In genomic region chr16:31458835-31459721, GRCh38 we compare ENCODE assay signal across 8 cellular contexts. TPM values are rescaled to one million over a fixed set of nuclear protein-coding genes. Genes with fewer than 3 reads are reported as not detected.
A peak's percentile ranks its signal among the peaks of the same experiment; 100 is the strongest.
DNase-seq lines count a peak whose midpoint lies in the region; ATAC-seq and TF ChIP-seq lines count a peak whose summit lies in the region.

ARMC5 (plus strand) TSS chr16:31459501; CDS start chr16:31459525, 24 bp downstream.

- peak within 1 kb of the TSS; percentile 82 for H2AFZ ChIP-seq in SK-N-SH (ENCODE audit: low read depth)

- peaks cover 33 to 35% of the 10 kb centered on the region in 2 experiments; a peak in 2 of 4 replicates for H3K4me1 ChIP-seq in SK-N-SH (ENCODE audit: control insufficient read depth in 1 of 2, insufficient read depth in 2 of 2, low read depth in 1 of 2, low read length in 1 of 2)
- peaks cover 37 to 50% of the 10 kb centered on the region in 2 donors for H3K4me1 ChIP-seq in thoracic aorta (ENCODE audit: control insufficient read depth in 1 of 2, low read depth in 2 of 2)

- H3K27ac ChIP-seq in SK-N-SH (ENCODE audit: low read depth in 2 of 2, low read length in 1 of 2): peak within 1 kb of the TSS; percentile 96 to 97
- H3K27ac ChIP-seq in thoracic aorta: peak within 1 kb of the TSS; percentile 96 to 99

- no peak; a peak in 1 of 4 replicates for TF ChIP-seq EP300 in SK-N-SH (IDR thresholded peaks at IDR 0.05; ENCODE audit: borderline replicate concordance in 1 of 2, low read depth in 1 of 2, low read length in 1 of 2)

- H3K36me3 Mint-ChIP-seq in activated naive CD4-positive, alpha-beta T cell treated with anti-CD3 and anti-CD28 coated beads, Interleukin-2, amount 50 U/mL, for 24 hours: peaks cover 4% of the 10 kb centered on the region

- H3K4me3 ChIP-seq in SK-N-SH (ENCODE audit: low read depth in 2 of 2, low read length in 1 of 2) (peak within 1 kb of the TSS; percentile 72 to 88), thoracic aorta (peak within 1 kb of the TSS; percentile 85)

- H4K20me1 ChIP-seq in SK-N-SH (ENCODE audit: insufficient read depth): peaks cover 28% of the 10 kb centered on the region

- peaks cover 50% of the 10 kb centered on the region for H3K79me2 ChIP-seq in SK-N-SH (ENCODE audit: insufficient read depth)

- peaks cover 40% of the 10 kb centered on the region for H3K4me1 Mint-ChIP-seq in activated naive CD4-positive, alpha-beta T cell treated with anti-CD3 and anti-CD28 coated beads, Interleukin-2, amount 50 U/mL, for 24 hours

- H3F3A ChIP-seq in SK-N-SH (replicated peaks; ENCODE audit: insufficient read depth): peaks cover 14% of the 10 kb centered on the region

- TF ChIP-seq RAD21 in SK-N-SH (IDR thresholded peaks at IDR 0.05; ENCODE audit: low read length): no peak; the same call in 1 of the 2 replicates

- TF ChIP-seq CTCF in GM10266 (IDR thresholded peaks at IDR 0.05; ENCODE audit: control insufficient read depth, insufficient read depth, low read depth, missing control alignments) (peak; percentile 83), SK-N-SH (IDR thresholded peaks at IDR 0.05) (peak; percentile 73), omental fat pad (IDR thresholded peaks at IDR 0.05) (peak in 1 of 3 donors; percentile 4), thoracic aorta (IDR thresholded peaks at IDR 0.05) (peak; percentile 64)

- no peaks in the 10 kb centered on the region for H3K9me2 ChIP-seq in SK-N-SH

- H3K9ac ChIP-seq in SK-N-SH: peak within 1 kb of the TSS; percentile 98

- ATAC-seq in HG02588 (IDR thresholded peaks at IDR 0.05; ENCODE audit: unreplicated experiment): peak; percentile 70
- ATAC-seq in omental fat pad (ENCODE audit: low FRiP score): peak; percentile 90
- peak; percentile 89 for ATAC-seq in thoracic aorta (ENCODE audit: insufficient number of reproducible peaks, low FRiP score, low read depth)

- DNase-seq in GM10266 (ENCODE audit: extremely low spot score) (peak; percentile 88), NCI-H1048 (lab: John Stamatoyannopoulos, UW) (peak; percentile 85), SK-N-SH (peak; percentile 89), globus pallidus (ENCODE audit: low spot score) (peak; percentile 99), omental fat pad (ENCODE audit: low spot score) (peak; percentile 85), thoracic aorta (ENCODE audit: low spot score) (peak; percentile 86)

- peaks cover 10% of the 10 kb centered on the region in 2 experiments for H3K36me3 ChIP-seq in SK-N-SH (replicated peaks in 1 of 2; ENCODE audit: control insufficient read depth in 1 of 2, insufficient read depth in 2 of 2, low read length in 1 of 2)
- H3K36me3 ChIP-seq in thoracic aorta: peaks cover 6% of the 10 kb centered on the region

- POLR2A ChIA-PET in SK-N-SH (lab: Yijun Ruan, JAX): interaction anchor here (0.7 to 3.6 kb wide), 18 partner anchors 8 to 517 kb away, joined by 3 to 15 read pairs (median 4); partner anchors contain the start of genes FUS, KAT8, RUSF1 and TGFB1I1

- H3K9me3 Mint-ChIP-seq in activated naive CD4-positive, alpha-beta T cell treated with anti-CD3 and anti-CD28 coated beads, Interleukin-2, amount 50 U/mL, for 24 hours: no peaks in the 10 kb centered on the region

- H3K27me3 Mint-ChIP-seq in activated naive CD4-positive, alpha-beta T cell treated with anti-CD3 and anti-CD28 coated beads, Interleukin-2, amount 50 U/mL, for 24 hours: no peaks in the 10 kb centered on the region

- H3K4me2 ChIP-seq in SK-N-SH: peak within 1 kb of the TSS; percentile 92

- 1% methylated on average over 33 of the region's 98 CpGs for WGBS in SK-N-SH (ENCODE audit: low lambda C conversion rate)

- H3K27me3 ChIP-seq in SK-N-SH (ENCODE audit: insufficient read depth) (no peaks in the 10 kb centered on the region), thoracic aorta (replicated peaks; ENCODE audit: insufficient read depth) (no peaks in the 10 kb centered on the region)

- H3K27ac Mint-ChIP-seq in activated naive CD4-positive, alpha-beta T cell treated with anti-CD3 and anti-CD28 coated beads, Interleukin-2, amount 50 U/mL, for 24 hours: peak within 1 kb of the TSS; percentile 98

- CTCF ChIA-PET in SK-N-SH (lab: Yijun Ruan, JAX): interaction anchor here (0.8 to 8.0 kb wide), 22 partner anchors 7 to 410 kb away, joined by 3 to 80 read pairs (median 4); partner anchors contain the start of genes FUS, RUSF1, TGFB1I1 and ZNF843

- H3K9me3 ChIP-seq in SK-N-SH (no peaks in the 10 kb centered on the region), thoracic aorta (no peaks in the 10 kb centered on the region)

- H3K4me3 Mint-ChIP-seq in activated naive CD4-positive, alpha-beta T cell treated with anti-CD3 and anti-CD28 coated beads, Interleukin-2, amount 50 U/mL, for 24 hours: peak within 1 kb of the TSS; percentile 94

TF ChIP-seq in SK-N-SH, 30 proteins besides CTCF, POLR2A, EP300 and RAD21 (continues in another document):
- no peak for TF ChIP-seq FOXM1 (IDR thresholded peaks at IDR 0.05; ENCODE audit: low read depth)
- peak; percentile 88 for TF ChIP-seq POLR2AphosphoS5 (IDR thresholded peaks at IDR 0.05; ENCODE audit: low read depth, low read length)
- TF ChIP-seq, protein P1, sequence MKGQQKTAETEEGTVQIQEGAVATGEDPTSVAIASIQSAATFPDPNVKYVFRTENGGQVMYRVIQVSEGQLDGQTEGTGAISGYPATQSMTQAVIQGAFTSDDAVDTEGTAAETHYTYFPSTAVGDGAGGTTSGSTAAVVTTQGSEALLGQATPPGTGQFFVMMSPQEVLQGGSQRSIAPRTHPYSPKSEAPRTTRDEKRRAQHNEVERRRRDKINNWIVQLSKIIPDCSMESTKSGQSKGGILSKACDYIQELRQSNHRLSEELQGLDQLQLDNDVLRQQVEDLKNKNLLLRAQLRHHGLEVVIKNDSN (IDR thresholded peaks at IDR 0.05; ENCODE audit: borderline replicate concordance, low read depth): no peak
- TF ChIP-seq RCOR1 (IDR thresholded peaks at IDR 0.05; ENCODE audit: low read length): no peak
- TF ChIP-seq RFX5 (IDR thresholded peaks at IDR 0.05; ENCODE audit: low read length): no peak
- TF ChIP-seq TEAD4 (IDR thresholded peaks at IDR 0.05; ENCODE audit: borderline replicate concordance, insufficient read depth): no peak
- TF ChIP-seq SIN3A (IDR thresholded peaks at IDR 0.05; ENCODE audit: borderline replicate concordance, low read depth, low read length): no peak; the same call in 1 of the 2 replicates
- no peak for TF ChIP-seq IRF3 (IDR thresholded peaks at IDR 0.05; ENCODE audit: low read depth, low read length)
- TF ChIP-seq NFIC (IDR thresholded peaks at IDR 0.05; ENCODE audit: borderline replicate concordance): no peak
- TF ChIP-seq, protein P2, sequence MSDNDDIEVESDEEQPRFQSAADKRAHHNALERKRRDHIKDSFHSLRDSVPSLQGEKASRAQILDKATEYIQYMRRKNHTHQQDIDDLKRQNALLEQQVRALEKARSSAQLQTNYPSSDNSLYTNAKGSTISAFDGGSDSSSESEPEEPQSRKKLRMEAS (IDR thresholded peaks at IDR 0.05; ENCODE audit: low read depth): peak; percentile 97
- no peak for TF ChIP-seq RXRA (IDR thresholded peaks at IDR 0.05; ENCODE audit: borderline replicate concordance, low read depth)
- peak; percentile 28; the same call in 1 of the 2 replicates for TF ChIP-seq SMC3 (IDR thresholded peaks at IDR 0.05; ENCODE audit: low read depth, low read length)
- no peak for TF ChIP-seq TCF12 (IDR thresholded peaks at IDR 0.05)
- no peak for TF ChIP-seq GATA2 (CRISPR knock-in tag; IDR thresholded peaks at IDR 0.05)
- TF ChIP-seq FOXJ3 (CRISPR knock-in tag; IDR thresholded peaks at IDR 0.05): no peak
- TF ChIP-seq, protein P3, sequence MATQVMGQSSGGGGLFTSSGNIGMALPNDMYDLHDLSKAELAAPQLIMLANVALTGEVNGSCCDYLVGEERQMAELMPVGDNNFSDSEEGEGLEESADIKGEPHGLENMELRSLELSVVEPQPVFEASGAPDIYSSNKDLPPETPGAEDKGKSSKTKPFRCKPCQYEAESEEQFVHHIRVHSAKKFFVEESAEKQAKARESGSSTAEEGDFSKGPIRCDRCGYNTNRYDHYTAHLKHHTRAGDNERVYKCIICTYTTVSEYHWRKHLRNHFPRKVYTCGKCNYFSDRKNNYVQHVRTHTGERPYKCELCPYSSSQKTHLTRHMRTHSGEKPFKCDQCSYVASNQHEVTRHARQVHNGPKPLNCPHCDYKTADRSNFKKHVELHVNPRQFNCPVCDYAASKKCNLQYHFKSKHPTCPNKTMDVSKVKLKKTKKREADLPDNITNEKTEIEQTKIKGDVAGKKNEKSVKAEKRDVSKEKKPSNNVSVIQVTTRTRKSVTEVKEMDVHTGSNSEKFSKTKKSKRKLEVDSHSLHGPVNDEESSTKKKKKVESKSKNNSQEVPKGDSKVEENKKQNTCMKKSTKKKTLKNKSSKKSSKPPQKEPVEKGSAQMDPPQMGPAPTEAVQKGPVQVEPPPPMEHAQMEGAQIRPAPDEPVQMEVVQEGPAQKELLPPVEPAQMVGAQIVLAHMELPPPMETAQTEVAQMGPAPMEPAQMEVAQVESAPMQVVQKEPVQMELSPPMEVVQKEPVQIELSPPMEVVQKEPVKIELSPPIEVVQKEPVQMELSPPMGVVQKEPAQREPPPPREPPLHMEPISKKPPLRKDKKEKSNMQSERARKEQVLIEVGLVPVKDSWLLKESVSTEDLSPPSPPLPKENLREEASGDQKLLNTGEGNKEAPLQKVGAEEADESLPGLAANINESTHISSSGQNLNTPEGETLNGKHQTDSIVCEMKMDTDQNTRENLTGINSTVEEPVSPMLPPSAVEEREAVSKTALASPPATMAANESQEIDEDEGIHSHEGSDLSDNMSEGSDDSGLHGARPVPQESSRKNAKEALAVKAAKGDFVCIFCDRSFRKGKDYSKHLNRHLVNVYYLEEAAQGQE (IDR thresholded peaks at IDR 0.05; ENCODE audit: low read depth, low read length): no peak; the same call in 1 of the 2 replicates
- no peak; the same call in 1 of the 2 replicates for TF ChIP-seq NRF1 (IDR thresholded peaks at IDR 0.05; ENCODE audit: low read depth, low read length)
- TF ChIP-seq FOSL2 (IDR thresholded peaks at IDR 0.05; ENCODE audit: borderline replicate concordance, low read depth): no peak
- peak; percentile 99 for TF ChIP-seq ELF1 (IDR thresholded peaks at IDR 0.05)

RNA-seq across cellular contexts. Expression of gene ARMC5, which starts in this region (rescaled TPM):
- 7.0 and 8.9 TPM in 2 replicates for polyA plus RNA-seq in SK-N-SH (2012; rRNA removed)
- 3.1 and 4.3 TPM in 2 replicates for polyA plus RNA-seq in SK-N-SH (2012; cell fraction: cytosol; rRNA removed)
- polyA plus RNA-seq in SK-N-SH (2012; cell fraction: nucleus; rRNA removed): 27.4 and 34.6 TPM in 2 replicates
- total RNA-seq in omental fat pad (10 to 100 TPM in 2 of 4 donors, 1 to 10 TPM in 2; 4.6 to 15.5 (median 10.0) TPM), thoracic aorta (10 to 100 TPM in 1 of 2 donors, 1 to 10 TPM in 1; 8.8 to 10.8 TPM)

Comparison
In these comparisons a context has a peak if more than half of its experiments do, and no peak if none do; other contexts are left out.
1. Peak in every context shown above with its lines: DNase-seq, ATAC-seq, H3K4me3 ChIP-seq and H3K27ac ChIP-seq.